8 cellular contexts compared by ENCODE assay signal in the genomic region with DNA sequence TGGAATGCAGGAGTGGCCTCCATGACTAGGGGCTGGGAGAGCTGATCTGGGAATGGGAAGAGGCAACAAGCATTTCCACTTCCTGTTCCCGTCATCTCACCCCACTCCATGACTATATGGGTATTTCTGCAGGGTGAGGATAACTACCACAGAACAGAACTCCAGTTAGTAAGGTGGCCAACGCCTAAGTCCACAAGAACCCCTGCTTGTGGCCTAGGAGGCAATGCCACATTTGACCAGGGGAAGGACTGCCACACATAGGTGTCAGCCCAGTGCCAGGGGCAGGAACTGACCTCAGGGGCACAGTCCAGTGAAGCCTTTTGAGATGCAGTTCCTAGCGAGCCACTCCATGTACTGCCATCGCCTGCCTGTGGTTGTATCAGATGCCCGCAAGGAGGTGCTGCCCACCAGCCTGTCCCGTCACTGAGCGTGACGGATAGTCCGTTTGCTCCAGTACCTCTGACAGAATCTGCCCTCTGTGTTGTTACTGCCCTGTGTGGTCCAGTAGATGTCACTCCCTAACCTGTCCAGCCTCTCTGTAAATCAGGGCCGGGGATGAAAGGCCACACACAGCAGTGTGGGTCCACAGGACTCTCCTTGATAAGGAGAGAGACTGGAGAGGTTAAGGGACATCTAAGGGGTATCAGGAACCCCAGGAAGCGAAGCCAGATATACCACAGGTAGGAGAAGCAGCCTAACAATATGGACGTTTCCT. TPM values are rescaled to one million over a fixed set of nuclear protein-coding genes. Genes with fewer than 3 reads are reported as not detected.
A peak's percentile ranks its signal among the peaks of the same experiment; 100 is the strongest.
DNase-seq lines count a peak whose midpoint lies in the region; ATAC-seq, FAIRE-seq and TF ChIP-seq lines count a peak whose summit lies in the region.

No MANE protein-coding gene starts in this region.

- no peak overlapping the region for H3K4me3 ChIP-seq in esophagus muscularis mucosa

- POLR2A ChIA-PET in activated CD4-positive, alpha-beta T cell treated with anti-CD3 and anti-CD28 coated beads, Interleukin-2, amount 10 ng/mL, durations not matched to agents 7 days and 5 days (lab: Charles Lee): no interaction called here

- no peaks in the 10 kb centered on the region for H3K27me3 ChIP-seq in esophagus muscularis mucosa

- TF ChIP-seq CTCF in esophagus muscularis mucosa (IDR thresholded peaks at IDR 0.05) (peak; percentile 57 to 80 (median 77)), natural killer cell (IDR thresholded peaks at IDR 0.05) (peak; percentile 17)

- FAIRE-seq in GM18507 (lab: Jason Lieb, UNC): peak; percentile 59

- no peaks in the 10 kb centered on the region for H3K9me3 ChIP-seq in esophagus muscularis mucosa

- in situ Hi-C loops in ACHN (cut with HindIII; ENCODE audit: low pct_ligation_motif_present, low pct_unique_long_range_greater_than_20kb, low sequenced_read_pairs): no loop called here

- H3K27ac ChIP-seq in esophagus muscularis mucosa (replicated peaks in 1 of 4): peak overlapping the region in 1 of 4 donors; percentile 20

- H3K27ac Mint-ChIP-seq in activated CD4-positive, alpha-beta T cell treated with anti-CD3 and anti-CD28 coated beads, Interleukin-2, amount 10 ng/mL, durations not matched to agents 7 days and 5 days: no peak overlapping the region
- no peak overlapping the region for H3K27ac Mint-ChIP-seq in natural killer cell

- H3K9me3 Mint-ChIP-seq in activated CD4-positive, alpha-beta T cell treated with anti-CD3 and anti-CD28 coated beads, Interleukin-2, amount 10 ng/mL, durations not matched to agents 7 days and 5 days: no peaks in the 10 kb centered on the region
- H3K9me3 Mint-ChIP-seq in natural killer cell: no peaks in the 10 kb centered on the region

- 46% methylated on average over 4 of the region's 12 CpGs for WGBS in esophagus muscularis mucosa

- peaks cover 17% of the 10 kb centered on the region for H3K27me3 Mint-ChIP-seq in activated CD4-positive, alpha-beta T cell treated with anti-CD3 and anti-CD28 coated beads, Interleukin-2, amount 10 ng/mL, durations not matched to agents 7 days and 5 days
- peaks cover 0 to 13% of the 10 kb centered on the region in 2 donors for H3K27me3 Mint-ChIP-seq in natural killer cell (ENCODE audit: low read depth in 2 of 2)

- intact Hi-C loops in esophagus muscularis mucosa (cut with DNase I): loop anchor here (1.0 kb wide), 1 partner anchor 70 kb away; no protein-coding TSS in a partner anchor
- intact Hi-C loops in natural killer cell (cut with micrococcal nuclease): loop anchor here (1.0 kb wide), 1 partner anchor 352 kb away; no protein-coding TSS in a partner anchor

- TF ChIP-seq EP300 in esophagus muscularis mucosa (IDR thresholded peaks at IDR 0.05): no peak

- H3K4me1 Mint-ChIP-seq in activated CD4-positive, alpha-beta T cell treated with anti-CD3 and anti-CD28 coated beads, Interleukin-2, amount 10 ng/mL, durations not matched to agents 7 days and 5 days: peaks cover 14% of the 10 kb centered on the region
- H3K4me1 Mint-ChIP-seq in natural killer cell: peaks cover 8 to 17% of the 10 kb centered on the region in 2 donors

- H3K4me1 ChIP-seq in esophagus muscularis mucosa: peaks cover 15 to 30% (median 21%) of the 10 kb centered on the region in 4 donors

- CTCF ChIA-PET in activated CD4-positive, alpha-beta T cell treated with anti-CD3 and anti-CD28 coated beads, Interleukin-2, amount 10 ng/mL, durations not matched to agents 7 days and 5 days (lab: Charles Lee): interaction anchor here (1.0 to 1.3 kb wide), 5 partner anchors 10 to 272 kb away, joined by 3 to 7 read pairs (median 5); a partner anchor contains a TSS

- ATAC-seq in natural killer cell (peak; percentile 46 to 53 (median 48)), GM21447 (IDR thresholded peaks at IDR 0.05; ENCODE audit: unreplicated experiment) (no peak)

- H3K4me3 Mint-ChIP-seq in activated CD4-positive, alpha-beta T cell treated with anti-CD3 and anti-CD28 coated beads, Interleukin-2, amount 10 ng/mL, durations not matched to agents 7 days and 5 days: no peak overlapping the region
- no peak overlapping the region for H3K4me3 Mint-ChIP-seq in natural killer cell

- no peaks in the 10 kb centered on the region for H3K36me3 ChIP-seq in esophagus muscularis mucosa

- TF ChIP-seq POLR2A in esophagus muscularis mucosa (IDR thresholded peaks at IDR 0.05; ENCODE audit: low read depth): no peak

- DNase-seq in ACHN (peak; percentile 86), GM18507 (ENCODE audit: extremely low spot score, insufficient read length, low read depth) (no peak), NCI-H2227 (lab: John Stamatoyannopoulos, UW; ENCODE audit: unreplicated experiment) (peak; percentile 60), esophagus muscularis mucosa (ENCODE audit: extremely low spot score) (no peak), natural killer cell (peak; percentile 36), UCSD-AML1 (lab: John Stamatoyannopoulos, UW; ENCODE audit: unreplicated experiment) (no peak)
- DNase-seq in activated CD4-positive, alpha-beta T cell treated with anti-CD3 and anti-CD28 coated beads, Interleukin-2, amount 10 ng/mL, durations not matched to agents 7 days and 5 days: peak; percentile 35

- H3K36me3 Mint-ChIP-seq in activated CD4-positive, alpha-beta T cell treated with anti-CD3 and anti-CD28 coated beads, Interleukin-2, amount 10 ng/mL, durations not matched to agents 7 days and 5 days (ENCODE audit: low read depth): no peaks in the 10 kb centered on the region
- no peaks in the 10 kb centered on the region for H3K36me3 Mint-ChIP-seq in natural killer cell

RNA-seq across cellular contexts. Expression of a gene that starts 3.5 kb away (rescaled TPM):
- total RNA-seq in activated CD4-positive, alpha-beta T cell treated with anti-CD3 and anti-CD28 coated beads, Interleukin-2, amount 10 ng/mL, durations not matched to agents 7 days and 5 days: 10 to 100 TPM; 13.7 to 15.9 TPM
- 10 to 100 TPM; 26.3 to 29.9 (median 29.4) TPM for total RNA-seq in esophagus muscularis mucosa
- total RNA-seq in natural killer cell: 10 to 100 TPM in 2 of 3 donors, 1 to 10 TPM in 1; 9.3 to 13.6 (median 12.2) TPM

RNA-seq across cellular contexts. Expression of a gene that starts 12.2 kb away (rescaled TPM):
- not detected for total RNA-seq in activated CD4-positive, alpha-beta T cell treated with anti-CD3 and anti-CD28 coated beads, Interleukin-2, amount 10 ng/mL, durations not matched to agents 7 days and 5 days
- not detected for total RNA-seq in esophagus muscularis mucosa
- total RNA-seq in natural killer cell: not detected

RNA-seq across cellular contexts. Expression of a gene that starts 34.8 kb away (rescaled TPM):
- not detected for total RNA-seq in activated CD4-positive, alpha-beta T cell treated with anti-CD3 and anti-CD28 coated beads, Interleukin-2, amount 10 ng/mL, durations not matched to agents 7 days and 5 days
- total RNA-seq in esophagus muscularis mucosa (100 to 1,000 TPM; 123 to 216 (median 198) TPM), natural killer cell (not detected)

RNA-seq across cellular contexts. Expression of a gene that starts 43.3 kb away (rescaled TPM):
- total RNA-seq in activated CD4-positive, alpha-beta T cell treated with anti-CD3 and anti-CD28 coated beads, Interleukin-2, amount 10 ng/mL, durations not matched to agents 7 days and 5 days: 10 to 100 TPM; 59.0 to 65.5 TPM
- total RNA-seq in esophagus muscularis mucosa: 10 to 100 TPM; 83.5 to 96.7 (median 90.8) TPM
- total RNA-seq in natural killer cell: 10 to 100 TPM; 39.6 to 52.3 (median 40.4) TPM

RNA-seq across cellular contexts. Expression of a gene that starts 43.6 kb away (rescaled TPM):
- not detected for total RNA-seq in activated CD4-positive, alpha-beta T cell treated with anti-CD3 and anti-CD28 coated beads, Interleukin-2, amount 10 ng/mL, durations not matched to agents 7 days and 5 days
- total RNA-seq in esophagus muscularis mucosa (under 1 TPM in 1 of 4 donors, not detected in 3; 0.17 TPM), natural killer cell (not detected)

Comparison
In these comparisons a context has a peak if more than half of its experiments do, and no peak if none do; other contexts are left out.
1. DNase-seq: peak in ACHN (single experiment), NCI-H2227 (single experiment), activated CD4-positive, alpha-beta T cell treated with anti-CD3 and anti-CD28 coated beads, Interleukin-2, amount 10 ng/mL, durations not matched to agents 7 days and 5 days (single experiment) and natural killer cell (single experiment); none in GM18507 (single experiment), esophagus muscularis mucosa (single experiment) and UCSD-AML1 (single experiment).
2. RNA of a gene that starts 34.8 kb away (total RNA-seq): 123 to 216 TPM in esophagus muscularis mucosa; not detected in activated CD4-positive, alpha-beta T cell treated with anti-CD3 and anti-CD28 coated beads, Interleukin-2, amount 10 ng/mL, durations not matched to agents 7 days and 5 days and not detected in natural killer cell; every median in the first group is over 100 times any median in the second.